In genomic region chr7:44808914-44809393, GRCh38 we compare ENCODE assay signal across 20 cellular contexts. TPM values are rescaled to one million over a fixed set of nuclear protein-coding genes. Genes with fewer than 3 reads are reported as not detected.
A peak's percentile ranks its signal among the peaks of the same experiment; 100 is the strongest.
DNase-seq lines count a peak whose midpoint lies in the region; ATAC-seq and TF ChIP-seq lines count a peak whose summit lies in the region.
"Had no signal": no experiment of that assay in that cellular context is flagged by ENCODE, and none has a peak within 500 bp of the region (broad histone marks: within the 10 kb centered on the region; RNA-seq: fewer than 3 reads in every experiment).

No MANE protein-coding gene starts in this region.

- no peaks in the 10 kb centered on the region for H3K27me3 Mint-ChIP-seq in activated naive CD8-positive, alpha-beta T cell treated with anti-CD3 and anti-CD28 coated beads for 36 hours
- no peaks in the 10 kb centered on the region for H3K27me3 Mint-ChIP-seq in activated naive CD8-positive, alpha-beta T cell treated with anti-CD3 and anti-CD28 coated beads, Interleukin-2, amount 50 U/mL, for 24 hours

- H3K9me3 Mint-ChIP-seq in activated naive CD8-positive, alpha-beta T cell treated with anti-CD3 and anti-CD28 coated beads for 36 hours: no peaks in the 10 kb centered on the region
- H3K9me3 Mint-ChIP-seq in activated naive CD8-positive, alpha-beta T cell treated with anti-CD3 and anti-CD28 coated beads, Interleukin-2, amount 50 U/mL, for 24 hours: no peaks in the 10 kb centered on the region
- H3K9me3 Mint-ChIP-seq: HFFc6 had no signal

- H3K36me3 ChIP-seq in hepatocyte (replicated peaks; ENCODE audit: insufficient read depth, low read depth) (no peaks in the 10 kb centered on the region), spleen (peaks cover 0 to 17% (median 14%) of the 10 kb centered on the region in 6 donors)

- DNase-seq in activated naive CD8-positive, alpha-beta T cell treated with anti-CD3 and anti-CD28 coated beads for 36 hours: no peak
- DNase-seq in activated naive CD8-positive, alpha-beta T cell treated with anti-CD3 and anti-CD28 coated beads, Interleukin-2, amount 50 U/mL, for 24 hours: no peak
- peak; percentile 56 for DNase-seq in SW480 (ENCODE audit: low spot score)
- peak; percentile 34 for DNase-seq in hepatocyte (ENCODE audit: low spot score)
- DNase-seq in spleen: peak; percentile 29
- no peak for DNase-seq in posterior cingulate gyrus
- DNase-seq in stimulated activated CD8-positive, alpha-beta memory T cell treated with anti-CD3 and anti-CD28 coated beads, Interleukin-4, amount 100 ng/mL, for 48 hours: no peak
- DNase-seq in NCI-H2029 (lab: John Stamatoyannopoulos, UW): no peak
- DNase-seq: 8988T, Calu3, GM23248, H7, HFFc6, KG1, MM.1S, NCI-H2029 treated with DMSO at 0.1 percent for 48 hours, NCI-H2227 treated with DMSO at 0.1 percent for 48 hours, NCI-H526 treated with DMSO at 0.1 percent for 48 hours, SIG-M5 had no signal

- H4K20me1 ChIP-seq in hepatocyte (ENCODE audit: insufficient read depth, poor library complexity, severe bottlenecking): no peaks in the 10 kb centered on the region

- TF ChIP-seq CTCF in hepatocyte (IDR thresholded peaks at IDR 0.05; ENCODE audit: poor library complexity) (no peak), spleen (IDR thresholded peaks at IDR 0.05 in 8 of 11, conservative IDR thresholded peaks at IDR 0.05 in 3 of 11) (no peak)

- no peaks in the 10 kb centered on the region for H3K9me3 ChIP-seq in hepatocyte (ENCODE audit: low read depth)
- H3K9me3 ChIP-seq in spleen: no peaks in the 10 kb centered on the region

- no peak overlapping the region for H3K4me3 Mint-ChIP-seq in activated naive CD8-positive, alpha-beta T cell treated with anti-CD3 and anti-CD28 coated beads for 36 hours
- no peak overlapping the region for H3K4me3 Mint-ChIP-seq in activated naive CD8-positive, alpha-beta T cell treated with anti-CD3 and anti-CD28 coated beads, Interleukin-2, amount 50 U/mL, for 24 hours
- H3K4me3 Mint-ChIP-seq: HFFc6 had no signal

- no peak for TF ChIP-seq POLR2A in spleen (IDR thresholded peaks at IDR 0.05)

- H3K9me2 ChIP-seq in hepatocyte (replicated peaks; ENCODE audit: insufficient read depth): no peaks in the 10 kb centered on the region

- H3K79me2 ChIP-seq in hepatocyte: no peaks in the 10 kb centered on the region

- H2AFZ ChIP-seq in hepatocyte: no peak overlapping the region
- H2AFZ ChIP-seq: GM23248 had no signal

- H3K4me2 ChIP-seq in hepatocyte: no peak overlapping the region

- peak overlapping the region; percentile 65 for H3K27ac Mint-ChIP-seq in activated naive CD8-positive, alpha-beta T cell treated with anti-CD3 and anti-CD28 coated beads for 36 hours
- no peak overlapping the region for H3K27ac Mint-ChIP-seq in activated naive CD8-positive, alpha-beta T cell treated with anti-CD3 and anti-CD28 coated beads, Interleukin-2, amount 50 U/mL, for 24 hours
- H3K27ac Mint-ChIP-seq: HFFc6 had no signal

- WGBS in hepatocyte (ENCODE audit: low lambda C conversion rate, missing lambda C conversion rate): 90% methylated on average over 4 of the region's 4 CpGs
- 85 to 91% (median 90%) methylated on average over 4 of the region's 4 CpGs for WGBS in spleen, 5 donors

- no peak overlapping the region for H3K27ac ChIP-seq in hepatocyte
- H3K27ac ChIP-seq in spleen: no peak overlapping the region
- H3K27ac ChIP-seq: GM23248, SK-N-MC had no signal

- H3K36me3 Mint-ChIP-seq in activated naive CD8-positive, alpha-beta T cell treated with anti-CD3 and anti-CD28 coated beads for 36 hours: peaks cover 2% of the 10 kb centered on the region
- H3K36me3 Mint-ChIP-seq in activated naive CD8-positive, alpha-beta T cell treated with anti-CD3 and anti-CD28 coated beads, Interleukin-2, amount 50 U/mL, for 24 hours (ENCODE audit: low read depth): no peaks in the 10 kb centered on the region

- peaks cover 2% of the 10 kb centered on the region for H3K4me1 Mint-ChIP-seq in activated naive CD8-positive, alpha-beta T cell treated with anti-CD3 and anti-CD28 coated beads for 36 hours
- no peaks in the 10 kb centered on the region for H3K4me1 Mint-ChIP-seq in activated naive CD8-positive, alpha-beta T cell treated with anti-CD3 and anti-CD28 coated beads, Interleukin-2, amount 50 U/mL, for 24 hours

- no peak overlapping the region for H3K4me3 ChIP-seq in hepatocyte
- H3K4me3 ChIP-seq in spleen: no peak overlapping the region
- H3K4me3 ChIP-seq: GM23248, SK-N-MC had no signal

- no peaks in the 10 kb centered on the region for H3K4me1 ChIP-seq in hepatocyte (ENCODE audit: insufficient read depth)
- no peaks in the 10 kb centered on the region for H3K4me1 ChIP-seq in spleen

- intact Hi-C loops in spleen (cut with DNase I; ENCODE audit: low total_unique reads) (no loop called here), posterior cingulate gyrus (cut with DNase I) (no loop called here)

- no peak for ATAC-seq in activated naive CD8-positive, alpha-beta T cell treated with anti-CD3 and anti-CD28 coated beads, Interleukin-2, amount 50 U/mL, for 24 hours

- H3K27me3 ChIP-seq in hepatocyte (no peaks in the 10 kb centered on the region), spleen (replicated peaks in 1 of 7) (no peaks in the 10 kb centered on the region)

RNA-seq across cellular contexts. Expression of gene PPIA, which starts 12.5 kb away (rescaled TPM):
- 1,000 to 10,000 TPM; 3,010 to 3,071 TPM for total RNA-seq in activated naive CD8-positive, alpha-beta T cell treated with anti-CD3 and anti-CD28 coated beads for 36 hours
- total RNA-seq in hepatocyte: 2,189 and 2,465 TPM in 2 replicates
- 2,123 and 2,231 TPM in 2 replicates for polyA plus RNA-seq in hepatocyte
- total RNA-seq in spleen: 1,000 to 10,000 TPM in 3 of 7 donors, 100 to 1,000 TPM in 4; 877 to 1,659 (median 945) TPM
- 1,000 to 10,000 TPM; 2,690 to 3,651 (median 2,985) TPM for polyA plus RNA-seq in spleen

RNA-seq across cellular contexts. Expression of gene H2AZ2, which starts 38.9 kb away (rescaled TPM):
- 100 to 1,000 TPM; 291 to 305 TPM for total RNA-seq in activated naive CD8-positive, alpha-beta T cell treated with anti-CD3 and anti-CD28 coated beads for 36 hours
- total RNA-seq in hepatocyte (176 and 178 TPM in 2 replicates), spleen (100 to 1,000 TPM; 106 to 137 (median 114) TPM)
- polyA plus RNA-seq in hepatocyte (132 and 138 TPM in 2 replicates), spleen (100 to 1,000 TPM in 2 of 3 donors, 10 to 100 TPM in 1; 74.7 to 147 (median 112) TPM)

Comparison
In these comparisons a context has a peak if more than half of its experiments do, and no peak if none do; other contexts are left out.
1. DNase-seq: peak in SW480 (single experiment), hepatocyte (single experiment) and spleen (single experiment); none in activated naive CD8-positive, alpha-beta T cell treated with anti-CD3 and anti-CD28 coated beads for 36 hours (single experiment), activated naive CD8-positive, alpha-beta T cell treated with anti-CD3 and anti-CD28 coated beads, Interleukin-2, amount 50 U/mL, for 24 hours (single experiment), posterior cingulate gyrus (0 of 10), stimulated activated CD8-positive, alpha-beta memory T cell treated with anti-CD3 and anti-CD28 coated beads, Interleukin-4, amount 100 ng/mL, for 48 hours (single experiment) and NCI-H2029 (single experiment).